In the genomic region with DNA sequence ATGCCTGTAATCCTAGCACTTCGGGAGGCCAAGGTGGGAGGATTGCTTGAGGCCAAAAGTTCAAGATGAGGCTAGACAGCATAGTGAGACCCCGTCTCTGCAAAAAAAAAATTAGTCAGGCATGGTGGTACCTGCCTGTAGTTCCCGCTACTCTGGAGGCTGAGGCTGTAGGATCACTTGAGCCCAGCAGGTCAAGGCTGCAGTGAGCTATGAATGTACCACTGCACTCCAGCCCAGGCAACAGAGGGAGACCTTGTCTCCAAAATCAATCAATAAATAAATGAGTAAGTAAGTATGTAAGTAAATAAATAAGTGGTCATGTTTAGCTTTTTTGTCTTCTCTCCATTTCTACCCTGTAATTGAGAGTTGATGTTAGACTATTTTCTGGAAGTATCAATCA, we compare ENCODE assay signal across 33 cellular contexts.
A peak's percentile ranks its signal among the peaks of the same experiment; 100 is the strongest.
DNase-seq lines count a peak whose midpoint lies in the region; ATAC-seq, FAIRE-seq and TF ChIP-seq lines count a peak whose summit lies in the region.
"Had no signal": no experiment of that assay in that cellular context is flagged by ENCODE, and none has a peak within 500 bp of the region (broad histone marks: within the 10 kb centered on the region; RNA-seq: fewer than 3 reads in every experiment).

No MANE protein-coding gene starts in this region.

- TF ChIP-seq EP300 in HepG2 (IDR thresholded peaks at IDR 0.05; ENCODE audit: low read depth in 2 of 2, low read length in 2 of 2) (no peak), HepG2 (CRISPR knock-in tag; IDR thresholded peaks at IDR 0.05; ENCODE audit: borderline replicate concordance) (no peak)

- no peak for DNase-seq in HepG2 (ENCODE audit: low spot score)
- DNase-seq in right lobe of liver = no peak
- no peak for DNase-seq in central memory CD8-positive, alpha-beta T cell (ENCODE audit: low spot score in 2 of 2)
- DNase-seq in COLO668 (lab: John Stamatoyannopoulos, UW; ENCODE audit: unreplicated experiment) = no peak
- DNase-seq: 8988T; ACHN; AML-193; BE2C; C1 segment of cervical spinal cord; Caco-2; Calu3; CD4-positive, alpha-beta memory T cell; CD4-positive, alpha-beta T cell; CD4-positive, CD25-positive, alpha-beta regulatory T cell; CD8-positive, alpha-beta memory T cell; CD8-positive, alpha-beta T cell; COR-L47; DMS 273 treated with DMSO at 0.1 percent for 48 hours; DMS153; DMS53; DMS79; DMS79 treated with DMSO at 0.1 percent for 48 hours; DND-41; EL had no signal

- H3K79me2 ChIP-seq in HepG2 (ENCODE audit: insufficient read depth, low read length) = no peaks in the 10 kb centered on the region

- peak overlapping the region; percentile 18 for H3K27ac Mint-ChIP-seq in central memory CD8-positive, alpha-beta T cell (ENCODE audit: low read depth)
- H3K27ac Mint-ChIP-seq: B cell; CD14-positive monocyte; CD4-positive, alpha-beta memory T cell; CD4-positive, alpha-beta T cell; CD4-positive, CD25-positive, alpha-beta regulatory T cell; CD8-positive, alpha-beta T cell had no signal

- no peaks in the 10 kb centered on the region for H3K9me3 Mint-ChIP-seq in central memory CD8-positive, alpha-beta T cell
- H3K9me3 Mint-ChIP-seq: CD4-positive, alpha-beta memory T cell; CD4-positive, alpha-beta T cell; CD4-positive, CD25-positive, alpha-beta regulatory T cell; CD8-positive, alpha-beta memory T cell; CD8-positive, alpha-beta T cell had no signal

- POLR2A ChIA-PET in HepG2 (lab: Yijun Ruan, JAX) = no interaction called here

- no peak for TF ChIP-seq POLR2A in HepG2 (IDR thresholded peaks at IDR 0.05; ENCODE audit: insufficient read depth in 1 of 2, low read depth in 2 of 2, low read length in 2 of 2)
- TF ChIP-seq POLR2A in right lobe of liver (IDR thresholded peaks at IDR 0.05) = no peak

- intact Hi-C loops in HepG2 (cut with micrococcal nuclease; ENCODE audit: unreplicated experiment) = no loop called here
- intact Hi-C loops in right lobe of liver (cut with DNase I) = no loop called here

- H3K4me2 ChIP-seq in HepG2 (ENCODE audit: low read depth, low read length) = no peak overlapping the region
- H3K4me2 ChIP-seq: A549; BLaER1; BLaER1 treated with 17β-estradiol and CSF1 and Interleukin-3, amounts not matched to agents 10 nM and 100 nM had no signal

- H3K27me3 Mint-ChIP-seq in central memory CD8-positive, alpha-beta T cell = no peaks in the 10 kb centered on the region
- H3K27me3 Mint-ChIP-seq: B cell; CD4-positive, alpha-beta memory T cell; CD4-positive, alpha-beta T cell; CD4-positive, CD25-positive, alpha-beta regulatory T cell; CD8-positive, alpha-beta memory T cell had no signal

- ATAC-seq in HepG2 = peak; percentile 78
- no peak for ATAC-seq in right lobe of liver
- ATAC-seq in central memory CD8-positive, alpha-beta T cell (replicated peaks; ENCODE audit: extremely low read depth, poor library complexity, severe bottlenecking) = no peak
- ATAC-seq: A549; CD8-positive, alpha-beta T cell had no signal

- no peak overlapping the region for H2AFZ ChIP-seq in HepG2 (ENCODE audit: low read length)

- H4K20me1 ChIP-seq in HepG2 (ENCODE audit: insufficient read depth, low read length) = no peaks in the 10 kb centered on the region
- H4K20me1 ChIP-seq: BLaER1; BLaER1 treated with 17β-estradiol and CSF1 and Interleukin-3, amounts not matched to agents 10 nM and 100 nM had no signal

- TF ChIP-seq RAD21 in HepG2 (CRISPR knock-in tag; IDR thresholded peaks at IDR 0.05) = no peak

- 87% methylated on average over 3 of the region's 3 CpGs for WGBS in HepG2 (ENCODE audit: low lambda C conversion rate)
- whole genome bisulfite sequencing in right lobe of liver (ENCODE audit: insufficient coverage, low coverage, low lambda C conversion rate, missing lambda C conversion rate) = 91% methylated on average over 3 of the region's 3 CpGs

- BruUV-seq in HepG2 (replicated peaks; lab: Mats Ljungman, UMichigan) = no TSS peak

- no peaks in the 10 kb centered on the region for H3K27me3 ChIP-seq in HepG2 (ENCODE audit: control insufficient read depth in 1 of 2, insufficient read depth in 2 of 2, low read length in 2 of 2)
- no peaks in the 10 kb centered on the region for H3K27me3 ChIP-seq in right lobe of liver
- H3K27me3 ChIP-seq: BE2C; BLaER1; BLaER1 treated with 17β-estradiol and CSF1 and Interleukin-3, amounts not matched to agents 10 nM and 100 nM had no signal

- H3K27ac ChIP-seq in HepG2 (ENCODE audit: extremely low read length, insufficient read depth, low read length) (no peak overlapping the region), right lobe of liver (no peak overlapping the region)
- H3K27ac ChIP-seq: 22Rv1; A549; BLaER1; BLaER1 treated with 17β-estradiol and CSF1 and Interleukin-3, amounts not matched to agents 10 nM and 100 nM; C4-2B had no signal

- H3K4me3 ChIP-seq in HepG2 (replicated peaks in 1 of 3; ENCODE audit: insufficient read depth in 1 of 3, low read depth in 2 of 3, low read length in 3 of 3) = no peak overlapping the region
- H3K4me3 ChIP-seq in right lobe of liver = no peak overlapping the region
- H3K4me3 ChIP-seq: A549; BLaER1; BLaER1 treated with 17β-estradiol and CSF1 and Interleukin-3, amounts not matched to agents 10 nM and 100 nM had no signal

- no peaks in the 10 kb centered on the region for H3K4me1 ChIP-seq in HepG2 (ENCODE audit: insufficient read depth, low read length)
- no peaks in the 10 kb centered on the region for H3K4me1 ChIP-seq in right lobe of liver
- H3K4me1 ChIP-seq: A549; BE2C; BLaER1; BLaER1 treated with 17β-estradiol and CSF1 and Interleukin-3, amounts not matched to agents 10 nM and 100 nM; Caco-2 had no signal

- H3K4me3 Mint-ChIP-seq in central memory CD8-positive, alpha-beta T cell = no peak overlapping the region
- H3K4me3 Mint-ChIP-seq: B cell; CD14-positive monocyte; CD4-positive, alpha-beta memory T cell; CD4-positive, alpha-beta T cell; CD4-positive, CD25-positive, alpha-beta regulatory T cell; CD8-positive, alpha-beta memory T cell; CD8-positive, alpha-beta T cell had no signal

- no peak overlapping the region for H3K9ac ChIP-seq in HepG2 (ENCODE audit: insufficient read depth, low read depth, low read length)
- H3K9ac ChIP-seq: BLaER1; BLaER1 treated with 17β-estradiol and CSF1 and Interleukin-3, amounts not matched to agents 10 nM and 100 nM had no signal

- H3K9me3 ChIP-seq in HepG2 (ENCODE audit: low read length) (no peaks in the 10 kb centered on the region), right lobe of liver (no peaks in the 10 kb centered on the region)
- H3K9me3 ChIP-seq: A549; BE2C; BLaER1; BLaER1 treated with 17β-estradiol and CSF1 and Interleukin-3, amounts not matched to agents 10 nM and 100 nM had no signal

- no peaks in the 10 kb centered on the region for H3K36me3 ChIP-seq in HepG2 (replicated peaks in 1 of 2; ENCODE audit: control insufficient read depth in 1 of 2, insufficient read depth in 2 of 2, low read length in 2 of 2)
- H3K36me3 ChIP-seq in right lobe of liver = no peaks in the 10 kb centered on the region
- H3K36me3 ChIP-seq: BE2C, BLaER1 had no signal

- FAIRE-seq in HepG2 (lab: Jason Lieb, UNC) = no peak
- FAIRE-seq: A204.1, A549, D721Med had no signal

- in situ Hi-C loops in HepG2 (cut with HindIII; ENCODE audit: extremely low pct_ligation_motif_present, low pct_unique_long_range_greater_than_20kb) = no loop called here

- peaks cover 3% of the 10 kb centered on the region for H3K36me3 Mint-ChIP-seq in central memory CD8-positive, alpha-beta T cell (ENCODE audit: insufficient read depth)

- H3K4me1 Mint-ChIP-seq in central memory CD8-positive, alpha-beta T cell = no peaks in the 10 kb centered on the region
- H3K4me1 Mint-ChIP-seq: B cell; CD14-positive monocyte; CD8-positive, alpha-beta memory T cell had no signal

- TF ChIP-seq CTCF in HepG2 (CRISPR knock-in tag; IDR thresholded peaks at IDR 0.05) (no peak), right lobe of liver (IDR thresholded peaks at IDR 0.05) (no peak)

- CTCF ChIA-PET in HepG2 (lab: Yijun Ruan, JAX; ENCODE audit: low intra/inter-chr PET ratio, low total read pairs) = no interaction called here

TF ChIP-seq in HepG2, 621 proteins besides CTCF, POLR2A, EP300 and RAD21 (continues in another document):
- TF ChIP-seq ONECUT2 (CRISPR knock-in tag; IDR thresholded peaks at IDR 0.05) = peak; percentile 24; the same call in 1 of the 2 replicates
- TF ChIP-seq, protein P1, sequence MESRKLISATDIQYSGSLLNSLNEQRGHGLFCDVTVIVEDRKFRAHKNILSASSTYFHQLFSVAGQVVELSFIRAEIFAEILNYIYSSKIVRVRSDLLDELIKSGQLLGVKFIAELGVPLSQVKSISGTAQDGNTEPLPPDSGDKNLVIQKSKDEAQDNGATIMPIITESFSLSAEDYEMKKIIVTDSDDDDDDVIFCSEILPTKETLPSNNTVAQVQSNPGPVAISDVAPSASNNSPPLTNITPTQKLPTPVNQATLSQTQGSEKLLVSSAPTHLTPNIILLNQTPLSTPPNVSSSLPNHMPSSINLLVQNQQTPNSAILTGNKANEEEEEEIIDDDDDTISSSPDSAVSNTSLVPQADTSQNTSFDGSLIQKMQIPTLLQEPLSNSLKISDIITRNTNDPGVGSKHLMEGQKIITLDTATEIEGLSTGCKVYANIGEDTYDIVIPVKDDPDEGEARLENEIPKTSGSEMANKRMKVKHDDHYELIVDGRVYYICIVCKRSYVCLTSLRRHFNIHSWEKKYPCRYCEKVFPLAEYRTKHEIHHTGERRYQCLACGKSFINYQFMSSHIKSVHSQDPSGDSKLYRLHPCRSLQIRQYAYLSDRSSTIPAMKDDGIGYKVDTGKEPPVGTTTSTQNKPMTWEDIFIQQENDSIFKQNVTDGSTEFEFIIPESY (CRISPR knock-in tag; IDR thresholded peaks at IDR 0.05) = peak; percentile 50
- TF ChIP-seq, protein P2, sequence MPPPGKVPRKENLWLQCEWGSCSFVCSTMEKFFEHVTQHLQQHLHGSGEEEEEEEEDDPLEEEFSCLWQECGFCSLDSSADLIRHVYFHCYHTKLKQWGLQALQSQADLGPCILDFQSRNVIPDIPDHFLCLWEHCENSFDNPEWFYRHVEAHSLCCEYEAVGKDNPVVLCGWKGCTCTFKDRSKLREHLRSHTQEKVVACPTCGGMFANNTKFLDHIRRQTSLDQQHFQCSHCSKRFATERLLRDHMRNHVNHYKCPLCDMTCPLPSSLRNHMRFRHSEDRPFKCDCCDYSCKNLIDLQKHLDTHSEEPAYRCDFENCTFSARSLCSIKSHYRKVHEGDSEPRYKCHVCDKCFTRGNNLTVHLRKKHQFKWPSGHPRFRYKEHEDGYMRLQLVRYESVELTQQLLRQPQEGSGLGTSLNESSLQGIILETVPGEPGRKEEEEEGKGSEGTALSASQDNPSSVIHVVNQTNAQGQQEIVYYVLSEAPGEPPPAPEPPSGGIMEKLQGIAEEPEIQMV (CRISPR knock-in tag; IDR thresholded peaks at IDR 0.05; ENCODE audit: low read depth) = no peak
- TF ChIP-seq DNMT1 (CRISPR knock-in tag; IDR thresholded peaks at IDR 0.05) = no peak
- peak; percentile 61 for TF ChIP-seq SALL1 (CRISPR knock-in tag; IDR thresholded peaks at IDR 0.05)
- TF ChIP-seq GATAD2A (CRISPR knock-in tag; IDR thresholded peaks at IDR 0.05) = peak; percentile 41; the same call in 1 of the 2 replicates
- TF ChIP-seq ZFP90 (CRISPR knock-in tag; IDR thresholded peaks at IDR 0.05; ENCODE audit: borderline replicate concordance) = peak; percentile 63; the same call in 1 of the 2 replicates
